In genomic region chrX:153926594-153926862, GRCh38 we compare ENCODE assay signal across 8 cellular contexts. TPM values are rescaled to one million over a fixed set of nuclear protein-coding genes. Genes with fewer than 3 reads are reported as not detected.
A peak's percentile ranks its signal among the peaks of the same experiment; 100 is the strongest.
DNase-seq lines count a peak whose midpoint lies in the region; ATAC-seq and TF ChIP-seq lines count a peak whose summit lies in the region.

No MANE protein-coding gene starts in this region.

- peak overlapping the region; percentile 79 for H3K4me3 ChIP-seq in GM06990 (replicated peaks; ENCODE audit: low read depth, low read length)
- H3K4me3 ChIP-seq in KMS-11 (IDR thresholded peaks at IDR 0.05; ENCODE audit: insufficient read depth, low read depth, low read length) = no peak overlapping the region

- peak; percentile 0 for ATAC-seq in effector memory CD8-positive, alpha-beta T cell (replicated peaks)
- ATAC-seq in HG03025 (IDR thresholded peaks at IDR 0.05; ENCODE audit: low FRiP score, unreplicated experiment) = no peak

- peak overlapping the region; percentile 87 to 91 for H3K4me3 Mint-ChIP-seq in effector memory CD8-positive, alpha-beta T cell
- H3K4me3 Mint-ChIP-seq in osteocyte (ENCODE audit: unreplicated experiment) = no peak overlapping the region

- peaks cover 46% of the 10 kb centered on the region for H3K36me3 Mint-ChIP-seq in effector memory CD8-positive, alpha-beta T cell (ENCODE audit: insufficient read depth)
- peaks cover 3% of the 10 kb centered on the region for H3K36me3 Mint-ChIP-seq in osteocyte (ENCODE audit: unreplicated experiment)

- H3K9me3 Mint-ChIP-seq in effector memory CD8-positive, alpha-beta T cell = no peaks in the 10 kb centered on the region
- no peaks in the 10 kb centered on the region for H3K9me3 Mint-ChIP-seq in osteocyte (ENCODE audit: unreplicated experiment)

- H3K4me1 Mint-ChIP-seq in effector memory CD8-positive, alpha-beta T cell (ENCODE audit: low read depth in 2 of 2) = peaks cover 23 to 39% of the 10 kb centered on the region in 2 donors
- H3K4me1 Mint-ChIP-seq in osteocyte (ENCODE audit: unreplicated experiment) = peaks cover 22% of the 10 kb centered on the region

- H3K27ac Mint-ChIP-seq in effector memory CD8-positive, alpha-beta T cell = peak overlapping the region; percentile 95 to 99
- peak overlapping the region; percentile 10 for H3K27ac Mint-ChIP-seq in osteocyte (ENCODE audit: unreplicated experiment)

- peaks cover 43% of the 10 kb centered on the region for H3K79me2 ChIP-seq in KMS-11 (ENCODE audit: insufficient read depth, low read depth)

- H3K36me3 ChIP-seq in GM06990 (ENCODE audit: control insufficient read depth, insufficient read depth, low read length) (peaks cover 2% of the 10 kb centered on the region), KMS-11 (ENCODE audit: insufficient read depth) (no peaks in the 10 kb centered on the region)

- peak overlapping the region; percentile 86 for H3K4me2 ChIP-seq in KMS-11

- H3K27me3 ChIP-seq in GM06990 (replicated peaks; ENCODE audit: control insufficient read depth, insufficient read depth, low read length) (no peaks in the 10 kb centered on the region), KMS-11 (ENCODE audit: insufficient read depth, low read depth) (no peaks in the 10 kb centered on the region)

- TF ChIP-seq CTCF in GM06990 (IDR thresholded peaks at IDR 0.05; ENCODE audit: insufficient read depth, low read length, poor library complexity, severe bottlenecking) = no peak
- no peak for TF ChIP-seq CTCF in KMS-11 (conservative IDR thresholded peaks at IDR 0.05; ENCODE audit: low read depth, low read length)
- TF ChIP-seq CTCF in osteocyte (IDR thresholded peaks at IDR 0.05) = no peak
- no peak for TF ChIP-seq CTCF in GM10266 (IDR thresholded peaks at IDR 0.05; ENCODE audit: control insufficient read depth, insufficient read depth, low read depth, missing control alignments)

- no peak overlapping the region for H2AFZ ChIP-seq in KMS-11 (ENCODE audit: low read depth)

- no peaks in the 10 kb centered on the region for H4K20me1 ChIP-seq in KMS-11 (ENCODE audit: insufficient read depth)

- H3K4me1 ChIP-seq in KMS-11 (ENCODE audit: low read depth, poor library complexity, severe bottlenecking) = peaks cover 21% of the 10 kb centered on the region

- peak overlapping the region; percentile 90 for H3K9ac ChIP-seq in KMS-11

- H3K27me3 Mint-ChIP-seq in effector memory CD8-positive, alpha-beta T cell = no peaks in the 10 kb centered on the region
- no peaks in the 10 kb centered on the region for H3K27me3 Mint-ChIP-seq in osteocyte (ENCODE audit: unreplicated experiment)

- DNase-seq in GM06990 (ENCODE audit: extremely low read depth, insufficient read length) (no peak), osteocyte (ENCODE audit: extremely low spot score, unreplicated experiment) (no peak), epidermal melanocyte (ENCODE audit: insufficient read length, low spot score) (no peak), GM10266 (ENCODE audit: extremely low spot score) (no peak), SKM-1 (lab: John Stamatoyannopoulos, UW; ENCODE audit: unreplicated experiment) (no peak)
- no peak for DNase-seq in effector memory CD8-positive, alpha-beta T cell

- peak overlapping the region; percentile 95 for H3K27ac ChIP-seq in KMS-11

RNA-seq across cellular contexts. Expression of gene ARHGAP4, which starts 0.5 kb away (rescaled TPM):
- 4.9 and 5.3 TPM in 2 replicates for total RNA-seq in osteocyte

RNA-seq across cellular contexts. Expression of gene NAA10, which starts 8.3 kb away (rescaled TPM):
- 94.1 and 96.6 TPM in 2 replicates for total RNA-seq in osteocyte

RNA-seq across cellular contexts. Expression of gene RENBP, which starts 17.9 kb away (rescaled TPM):
- total RNA-seq in osteocyte = 18.7 and 18.9 TPM in 2 replicates

RNA-seq across cellular contexts. Expression of gene AVPR2, which starts 22.1 kb away (rescaled TPM):
- total RNA-seq in osteocyte = not detected in 2 replicates

RNA-seq across cellular contexts. Expression of gene L1CAM, which starts 40.6 kb away (rescaled TPM):
- 13.0 and 16.6 TPM in 2 replicates for total RNA-seq in osteocyte
